2 cellular contexts compared by ENCODE assay signal in the genomic region with DNA sequence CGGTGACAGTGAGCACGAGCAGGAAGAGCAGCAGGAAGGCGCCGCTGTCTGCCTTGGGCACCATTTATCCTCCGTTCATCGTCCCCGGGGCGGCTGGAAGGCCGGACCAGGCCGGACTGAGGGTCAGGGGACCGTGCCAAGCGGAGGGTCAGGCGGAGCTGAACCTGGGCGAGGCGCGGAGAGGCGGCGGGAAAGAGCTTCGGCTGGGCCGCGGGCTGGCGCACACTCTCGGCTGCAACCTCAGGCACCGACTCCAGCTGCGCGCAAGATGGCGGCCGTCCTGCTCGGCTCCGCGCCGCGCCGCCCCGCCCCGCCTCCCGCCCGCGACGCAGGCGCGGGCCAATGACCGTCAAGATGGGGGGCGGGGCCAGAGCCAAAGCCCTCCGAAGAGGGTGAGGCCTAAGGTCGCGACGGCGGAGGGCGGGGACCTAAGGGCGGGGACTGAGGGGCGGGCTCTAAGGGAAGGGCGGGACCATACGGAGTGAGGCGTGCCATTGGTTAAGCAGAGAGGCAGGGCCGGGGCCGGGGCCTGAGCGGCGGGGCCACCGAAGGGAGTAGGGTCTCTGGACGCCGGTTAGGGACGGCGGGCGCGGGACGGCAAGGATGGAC.
TF ChIP-seq lines count a peak whose summit lies in the region.

TSS of gene DGCR2 (minus strand) at position 270 of the 609 bp plus-strand sequence. CDS start at position 64, 206 bp downstream.

TF ChIP-seq in IMR-90, 13 proteins besides CTCF, POLR2A, EP300 and RAD21:
- TF ChIP-seq CEBPB (IDR thresholded peaks at IDR 0.05; ENCODE audit: low read depth, low read length) (no peak), MAZ (IDR thresholded peaks at IDR 0.05; ENCODE audit: borderline replicate concordance, low read depth, low read length) (peak; percentile 91; the same call in 1 of the 2 replicates), NFE2L2 (IDR thresholded peaks at IDR 0.05; ENCODE audit: low read depth, low read length) (no peak), FOS (IDR thresholded peaks at IDR 0.05; ENCODE audit: low read depth, low read length) (no peak)

TF ChIP-seq in endothelial cell of umbilical vein, 7 proteins besides CTCF, POLR2A, EP300 and RAD21:
- TF ChIP-seq POLR2AphosphoS5 (IDR thresholded peaks at IDR 0.05; ENCODE audit: insufficient read depth, low read depth, low read length) (peak; percentile 81), JUN (IDR thresholded peaks at IDR 0.05; ENCODE audit: borderline replicate concordance, insufficient read depth, insufficient read length, low read depth) (no peak), MYC (IDR thresholded peaks at IDR 0.05; ENCODE audit: low read depth, low read length) (no peak), GATA2 (IDR thresholded peaks at IDR 0.05; ENCODE audit: insufficient read depth, insufficient read length, low read depth, low read length) (no peak)
TF ChIP-seq in endothelial cell of umbilical vein: peak in this region for 1.
